ENCODE assay signal across 9 cellular contexts in the genomic region with DNA sequence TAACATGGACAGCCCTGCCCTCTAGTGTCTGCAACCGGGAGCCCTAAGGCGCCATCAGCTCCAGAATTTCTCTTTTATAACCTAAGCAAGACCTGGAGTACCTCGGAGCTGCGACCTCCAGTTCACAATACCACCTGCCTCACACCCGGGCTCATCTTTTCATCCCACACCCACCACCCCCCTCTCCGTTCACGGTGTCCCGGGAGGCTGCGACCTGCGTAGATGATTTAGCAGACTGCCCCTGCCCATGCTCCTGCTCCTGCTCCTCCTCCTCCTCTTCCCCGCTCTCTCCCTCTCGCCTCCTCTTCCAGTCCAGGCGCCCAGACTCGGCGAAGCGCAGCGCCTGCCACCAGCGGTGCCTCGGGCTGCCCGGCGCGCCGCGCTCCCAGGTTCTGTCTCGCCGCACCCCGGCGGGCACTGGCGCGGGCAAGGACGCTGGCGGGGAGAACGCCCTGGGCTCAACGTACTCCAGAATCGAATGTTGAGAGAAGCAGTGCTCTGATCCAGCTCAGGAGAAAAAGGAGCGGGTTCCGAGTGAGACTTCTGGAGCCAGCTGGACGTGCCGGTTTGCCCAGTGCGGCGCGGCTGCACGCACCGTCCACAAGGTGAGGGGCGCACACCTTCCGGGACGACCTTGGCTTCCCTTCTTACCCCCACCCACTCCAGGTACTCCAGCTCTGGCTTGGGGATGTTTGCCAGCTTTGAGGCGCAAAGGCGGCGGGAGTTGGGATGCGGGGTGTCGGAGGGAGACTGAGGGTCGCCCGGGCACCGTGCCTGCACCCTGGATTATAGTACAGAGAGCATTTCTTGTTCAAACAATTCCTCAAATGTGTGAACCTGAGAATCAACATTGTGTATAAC. TPM values are rescaled to one million over a fixed set of nuclear protein-coding genes. Genes with fewer than 3 reads are reported as not detected.
DNase-seq lines count a peak whose midpoint lies in the region; ATAC-seq, FAIRE-seq and TF ChIP-seq lines count a peak whose summit lies in the region.
"Had no signal": no experiment of that assay in that cellular context is flagged by ENCODE, and none has a peak within 500 bp of the region (broad histone marks: within the 10 kb centered on the region; RNA-seq: fewer than 3 reads in every experiment).

A gene with protein sequence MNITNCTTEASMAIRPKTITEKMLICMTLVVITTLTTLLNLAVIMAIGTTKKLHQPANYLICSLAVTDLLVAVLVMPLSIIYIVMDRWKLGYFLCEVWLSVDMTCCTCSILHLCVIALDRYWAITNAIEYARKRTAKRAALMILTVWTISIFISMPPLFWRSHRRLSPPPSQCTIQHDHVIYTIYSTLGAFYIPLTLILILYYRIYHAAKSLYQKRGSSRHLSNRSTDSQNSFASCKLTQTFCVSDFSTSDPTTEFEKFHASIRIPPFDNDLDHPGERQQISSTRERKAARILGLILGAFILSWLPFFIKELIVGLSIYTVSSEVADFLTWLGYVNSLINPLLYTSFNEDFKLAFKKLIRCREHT (plus strand): TSS at position 310 of the 861 bp plus-strand sequence. CDS start 77,807 bp downstream, outside the sequence.

- no peaks in the 10 kb centered on the region for H3K36me3 ChIP-seq in bronchial epithelial cell (ENCODE audit: control insufficient read depth, insufficient read depth, low read length)
- H3K36me3 ChIP-seq in right lobe of liver = no peaks in the 10 kb centered on the region
- H3K36me3 ChIP-seq in tibial artery = no peaks in the 10 kb centered on the region

- no peaks in the 10 kb centered on the region for H3K9me3 Mint-ChIP-seq in T-helper 2 cell treated with Interferon-gamma antibody and Interleukin-4, amounts not matched to agents 5 μg/mL and 100 μg/mL, for 36 hours

- no peak for TF ChIP-seq POLR2A in right lobe of liver (IDR thresholded peaks at IDR 0.05)

- H3K9me3 ChIP-seq in right lobe of liver (no peaks in the 10 kb centered on the region), tibial artery (no peaks in the 10 kb centered on the region)

- H3K4me1 ChIP-seq in right lobe of liver (peaks cover 0 to 8% (median 0%) of the 10 kb centered on the region in 4 donors), tibial artery (peaks cover 0 to 13% (median 8%) of the 10 kb centered on the region in 4 donors)

- H3K4me1 Mint-ChIP-seq in T-helper 2 cell treated with Interferon-gamma antibody and Interleukin-4, amounts not matched to agents 5 μg/mL and 100 μg/mL, for 36 hours (ENCODE audit: low read depth) = no peaks in the 10 kb centered on the region

- peaks cover 39% of the 10 kb centered on the region for H3K27me3 Mint-ChIP-seq in T-helper 2 cell treated with Interferon-gamma antibody and Interleukin-4, amounts not matched to agents 5 μg/mL and 100 μg/mL, for 36 hours (ENCODE audit: low read depth)

- TF ChIP-seq CTCF in bronchial epithelial cell (IDR thresholded peaks at IDR 0.05; ENCODE audit: insufficient read depth, low read length, severe bottlenecking) (peak; percentile 67), right lobe of liver (IDR thresholded peaks at IDR 0.05) (peak; percentile 33 to 59 (median 42)), tibial artery (IDR thresholded peaks at IDR 0.05) (peak; percentile 18 to 24)

- no peak within 1 kb of the TSS for H3K4me3 Mint-ChIP-seq in T-helper 2 cell treated with Interferon-gamma antibody and Interleukin-4, amounts not matched to agents 5 μg/mL and 100 μg/mL, for 36 hours

- H3K27me3 ChIP-seq in bronchial epithelial cell (ENCODE audit: control insufficient read depth, insufficient read depth, low read length) (peaks cover 11% of the 10 kb centered on the region), right lobe of liver (no peaks in the 10 kb centered on the region), tibial artery (peaks cover 0 to 22% of the 10 kb centered on the region in 2 donors)

- peak within 1 kb of the TSS; percentile 13 for H3K4me3 ChIP-seq in bronchial epithelial cell (ENCODE audit: low read depth, low read length)
- peak within 1 kb of the TSS in 2 of 3 donors; percentile 9 to 37 for H3K4me3 ChIP-seq in right lobe of liver
- peak within 1 kb of the TSS; percentile 19 to 34 for H3K4me3 ChIP-seq in tibial artery

- H3K27ac ChIP-seq in right lobe of liver = no peak within 1 kb of the TSS
- H3K27ac ChIP-seq in tibial artery = no peak within 1 kb of the TSS

- WGBS in right lobe of liver (ENCODE audit: insufficient coverage, low coverage, low lambda C conversion rate, missing lambda C conversion rate) = 2% methylated on average over 24 of the region's 55 CpGs

- DNase-seq in Right ventricle myocardium inferior (ENCODE audit: missing footprints) (peak; percentile 58), Right ventricle myocardium superior (no peak), NCI-H524 treated with DMSO at 0.1 percent for 48 hours (lab: John Stamatoyannopoulos, UW) (peak; percentile 42), bronchial epithelial cell (ENCODE audit: low read depth) (peak; percentile 11), right lobe of liver (peak; percentile 30 to 57 (median 45)), tibial artery (no peak)
- DNase-seq in T-helper 2 cell treated with Interferon-gamma antibody and Interleukin-4, amounts not matched to agents 5 μg/mL and 100 μg/mL, for 36 hours (ENCODE audit: low spot score) = no peak

- no peaks in the 10 kb centered on the region for H3K36me3 Mint-ChIP-seq in T-helper 2 cell treated with Interferon-gamma antibody and Interleukin-4, amounts not matched to agents 5 μg/mL and 100 μg/mL, for 36 hours (ENCODE audit: low read depth)

- intact Hi-C loops in Right ventricle myocardium inferior (cut with DNase I) (no loop called here), Right ventricle myocardium superior (cut with DNase I) (no loop called here), right lobe of liver (cut with DNase I) (no loop called here), tibial artery (cut with DNase I; ENCODE audit: low total_unique reads) (loop anchor here (10.0 kb wide), 1 partner anchor 1013 kb away; no protein-coding TSS in a partner anchor)

- H3K27ac Mint-ChIP-seq in T-helper 2 cell treated with Interferon-gamma antibody and Interleukin-4, amounts not matched to agents 5 μg/mL and 100 μg/mL, for 36 hours = no peak within 1 kb of the TSS

- ATAC-seq in Right ventricle myocardium inferior = peak; percentile 28
- ATAC-seq in Right ventricle myocardium superior (ENCODE audit: poor library complexity) = no peak
- ATAC-seq in HG02852 (IDR thresholded peaks at IDR 0.05; ENCODE audit: unreplicated experiment) = peak; percentile 60
- ATAC-seq in right lobe of liver = peak; percentile 79 to 94 (median 84)

- FAIRE-seq in bronchial epithelial cell (lab: Jason Lieb, UNC) = no peak
- FAIRE-seq: GM18507 had no signal

RNA-seq across cellular contexts. Expression of the gene that starts here (rescaled TPM):
- total RNA-seq in Right ventricle myocardium inferior (not detected), Right ventricle myocardium superior (not detected), bronchial epithelial cell (not detected in 2 replicates), right lobe of liver (not detected)

Comparison
In these comparisons a context has a peak if more than half of its experiments do, and no peak if none do; other contexts are left out.
1. Peak in DNase-seq and ATAC-seq in Right ventricle myocardium inferior; RNA of the gene not detected or under 1 TPM.
2. Peak in DNase-seq and H3K4me3 ChIP-seq in bronchial epithelial cell; RNA of the gene not detected or under 1 TPM.
3. Peak in DNase-seq, ATAC-seq and H3K4me3 ChIP-seq in right lobe of liver; RNA of the gene not detected or under 1 TPM.